21 cellular contexts compared by ENCODE assay signal in genomic region chr7:112951070-112951469, GRCh38.
A peak's percentile ranks its signal among the peaks of the same experiment; 100 is the strongest.
DNase-seq lines count a peak whose midpoint lies in the region; ATAC-seq, FAIRE-seq and TF ChIP-seq lines count a peak whose summit lies in the region.
"Had no signal": no experiment of that assay in that cellular context is flagged by ENCODE, and none has a peak within 500 bp of the region (broad histone marks: within the 10 kb centered on the region; RNA-seq: fewer than 3 reads in every experiment).

No MANE protein-coding gene starts in this region.

- TF ChIP-seq POLR2A in K562 (conservative IDR thresholded peaks at IDR 0.05) (no peak), sigmoid colon (IDR thresholded peaks at IDR 0.05) (no peak)

- POLR2A ChIA-PET in SK-N-SH (lab: Yijun Ruan, JAX) = no interaction called here
- POLR2A ChIA-PET in K562 (lab: Yijun Ruan, JAX) = interaction anchor here (1.1 kb wide), 1 partner anchor 11 kb away, joined by 4 read pairs; a partner anchor contains a TSS

- in situ Hi-C loops in K562 (cut with MboI) = no loop called here
- in situ Hi-C loops in mammary epithelial cell (cut with MboI; ENCODE audit: low sequenced_read_pairs in 2 of 2) = no loop called here

- H3K36me3 ChIP-seq in SK-N-SH (replicated peaks in 1 of 2; ENCODE audit: control insufficient read depth in 1 of 2, insufficient read depth in 2 of 2, low read length in 1 of 2) (no peaks in the 10 kb centered on the region), K562 (ENCODE audit: control insufficient read depth, insufficient read depth, low read length) (no peaks in the 10 kb centered on the region), sigmoid colon (no peaks in the 10 kb centered on the region), mammary epithelial cell (ENCODE audit: insufficient read depth, low read length) (no peaks in the 10 kb centered on the region)
- H3K36me3 ChIP-seq: BLaER1 treated with 17β-estradiol and CSF1 and Interleukin-3, amounts not matched to agents 10 nM and 100 nM had no signal

- TF ChIP-seq RAD21 in SK-N-SH (IDR thresholded peaks at IDR 0.05; ENCODE audit: low read length) (no peak), K562 (CRISPR knock-in tag; conservative IDR thresholded peaks at IDR 0.05 in 1 of 2, IDR thresholded peaks at IDR 0.05 in 1 of 2) (no peak)

- no peak for FAIRE-seq in K562 (lab: Jason Lieb, UNC)
- FAIRE-seq: A549, D721Med, G401.6, GM12892, GM18507 had no signal

- BruUV-seq in K562 (replicated peaks; lab: Mats Ljungman, UMichigan) (no TSS peak), mammary epithelial cell (replicated peaks; lab: Mats Ljungman, UMichigan) (no TSS peak)

- H4K20me1 ChIP-seq in SK-N-SH (ENCODE audit: insufficient read depth) (no peaks in the 10 kb centered on the region), K562 (replicated peaks; ENCODE audit: control insufficient read depth, insufficient read depth, low read length) (no peaks in the 10 kb centered on the region), mammary epithelial cell (ENCODE audit: insufficient read depth, low read length) (no peaks in the 10 kb centered on the region)
- H4K20me1 ChIP-seq: BLaER1 treated with 17β-estradiol and CSF1 and Interleukin-3, amounts not matched to agents 10 nM and 100 nM had no signal

- H3K27me3 ChIP-seq in SK-N-SH (ENCODE audit: insufficient read depth) (no peaks in the 10 kb centered on the region), K562 (ENCODE audit: control insufficient read depth in 2 of 2, insufficient read depth in 2 of 2, low read length in 2 of 2) (no peaks in the 10 kb centered on the region), sigmoid colon (no peaks in the 10 kb centered on the region), mammary epithelial cell (ENCODE audit: insufficient read depth, low read length) (no peaks in the 10 kb centered on the region)
- H3K27me3 ChIP-seq: BLaER1 treated with 17β-estradiol and CSF1 and Interleukin-3, amounts not matched to agents 10 nM and 100 nM had no signal

- no peak overlapping the region for H3K27ac ChIP-seq in SK-N-SH (ENCODE audit: low read depth in 2 of 2, low read length in 1 of 2)
- no peak overlapping the region for H3K27ac ChIP-seq in K562 (ENCODE audit: extremely low read depth, low read depth, low read length)
- H3K27ac ChIP-seq in sigmoid colon = no peak overlapping the region
- no peak overlapping the region for H3K27ac ChIP-seq in mammary epithelial cell (ENCODE audit: insufficient read depth, low read depth, low read length)
- H3K27ac ChIP-seq: 22Rv1; A549; BLaER1 treated with 17β-estradiol and CSF1 and Interleukin-3, amounts not matched to agents 10 nM and 100 nM; C4-2B had no signal

- H2AFZ ChIP-seq in SK-N-SH (ENCODE audit: low read depth) = no peak overlapping the region
- no peak overlapping the region for H2AFZ ChIP-seq in K562 (ENCODE audit: low read depth, low read length)
- H2AFZ ChIP-seq in mammary epithelial cell (ENCODE audit: low read depth, low read length) = no peak overlapping the region

- 31% methylated on average over 4 of the region's 4 CpGs for WGBS in SK-N-SH (ENCODE audit: low lambda C conversion rate)
- 4% methylated on average over 4 of the region's 4 CpGs for WGBS in K562 (ENCODE audit: insufficient coverage, low coverage, missing lambda C conversion rate)
- 82% methylated on average over 4 of the region's 4 CpGs for WGBS in sigmoid colon, 2 donors
- WGBS in mammary epithelial cell (ENCODE audit: low coverage, missing lambda C conversion rate) = 82% methylated on average over 4 of the region's 4 CpGs

- H3K4me3 ChIP-seq in SK-N-SH (ENCODE audit: low read depth in 2 of 2, low read length in 1 of 2) = no peak overlapping the region
- no peak overlapping the region for H3K4me3 ChIP-seq in K562
- H3K4me3 ChIP-seq in sigmoid colon = no peak overlapping the region
- H3K4me3 ChIP-seq in mammary epithelial cell (replicated peaks in 1 of 3; ENCODE audit: insufficient read depth in 1 of 3, low read depth in 2 of 3, low read length in 3 of 3) = no peak overlapping the region
- H3K4me3 ChIP-seq: A549; BLaER1 treated with 17β-estradiol and CSF1 and Interleukin-3, amounts not matched to agents 10 nM and 100 nM had no signal

- TF ChIP-seq CTCF in SK-N-SH (IDR thresholded peaks at IDR 0.05) (no peak), K562 (IDR thresholded peaks at IDR 0.05 in 2 of 3, conservative IDR thresholded peaks at IDR 0.05 in 1 of 3; ENCODE audit: insufficient read depth in 2 of 3, low read depth in 1 of 3, low read length in 3 of 3) (no peak), sigmoid colon (IDR thresholded peaks at IDR 0.05) (no peak), mammary epithelial cell (conservative IDR thresholded peaks at IDR 0.05 in 1 of 2, IDR thresholded peaks at IDR 0.05 in 1 of 2; ENCODE audit: extremely low read depth in 1 of 2, insufficient read depth in 1 of 2, low read depth in 1 of 2, low read length in 2 of 2) (no peak)

- no peaks in the 10 kb centered on the region for H3K9me1 ChIP-seq in K562 (ENCODE audit: control insufficient read depth, insufficient read depth, low read length)

- intact Hi-C loops in K562 (cut with micrococcal nuclease) = no loop called here
- intact Hi-C loops in sigmoid colon (cut with DNase I) = no loop called here
- intact Hi-C loops in mammary epithelial cell (cut with micrococcal nuclease) = no loop called here

- no peaks in the 10 kb centered on the region for H3F3A ChIP-seq in SK-N-SH (replicated peaks; ENCODE audit: insufficient read depth)

- H3K9me3 ChIP-seq in SK-N-SH (no peaks in the 10 kb centered on the region), K562 (replicated peaks; ENCODE audit: control insufficient read depth, insufficient read depth, low read depth, low read length) (no peaks in the 10 kb centered on the region), sigmoid colon (no peaks in the 10 kb centered on the region), mammary epithelial cell (replicated peaks; ENCODE audit: insufficient read depth, low read length) (no peaks in the 10 kb centered on the region)
- H3K9me3 ChIP-seq: A549; BLaER1 treated with 17β-estradiol and CSF1 and Interleukin-3, amounts not matched to agents 10 nM and 100 nM; Caco-2 had no signal

- H3K4me2 ChIP-seq in SK-N-SH = no peak overlapping the region
- H3K4me2 ChIP-seq in K562 (ENCODE audit: insufficient read depth, low read length) = no peak overlapping the region
- H3K4me2 ChIP-seq in mammary epithelial cell (ENCODE audit: insufficient read depth, low read depth, low read length) = no peak overlapping the region
- H3K4me2 ChIP-seq: A549; BLaER1 treated with 17β-estradiol and CSF1 and Interleukin-3, amounts not matched to agents 10 nM and 100 nM had no signal

- DNase-seq in SK-N-SH = peak; percentile 9
- DNase-seq in K562 (ENCODE audit: extremely low read depth in 1 of 4, low spot score in 3 of 4) = no peak
- DNase-seq in sigmoid colon = peak; percentile 14
- no peak for DNase-seq in mammary epithelial cell
- no peak for DNase-seq in NCI-H345 treated with DMSO at 0.1 percent for 48 hours (lab: John Stamatoyannopoulos, UW; ENCODE audit: unreplicated experiment)
- DNase-seq: AML-193; Caco-2; Calu3; CD4-positive, alpha-beta T cell; CD8-positive, alpha-beta T cell; DMS79 treated with DMSO at 0.1 percent for 48 hours; GF-D8 had no signal

- H3K9ac ChIP-seq in SK-N-SH = no peak overlapping the region
- H3K9ac ChIP-seq in K562 (ENCODE audit: insufficient read depth in 1 of 2, low read depth in 2 of 2, low read length in 2 of 2) = no peak overlapping the region
- no peak overlapping the region for H3K9ac ChIP-seq in mammary epithelial cell (ENCODE audit: insufficient read depth, low read length)
- H3K9ac ChIP-seq: BLaER1 treated with 17β-estradiol and CSF1 and Interleukin-3, amounts not matched to agents 10 nM and 100 nM had no signal

- H3K4me1 ChIP-seq in SK-N-SH (ENCODE audit: control insufficient read depth in 1 of 2, insufficient read depth in 2 of 2, low read depth in 1 of 2, low read length in 1 of 2) = peaks cover 0 to 2% of the 10 kb centered on the region in 2 experiments; a peak in 1 of 4 replicates
- no peaks in the 10 kb centered on the region for H3K4me1 ChIP-seq in K562 (replicated peaks in 1 of 2; ENCODE audit: control insufficient read depth in 2 of 2, insufficient read depth in 2 of 2, low read length in 2 of 2)
- H3K4me1 ChIP-seq in sigmoid colon = no peaks in the 10 kb centered on the region
- H3K4me1 ChIP-seq in mammary epithelial cell (ENCODE audit: insufficient read depth, low read length) = no peaks in the 10 kb centered on the region
- H3K4me1 ChIP-seq: A549; BLaER1 treated with 17β-estradiol and CSF1 and Interleukin-3, amounts not matched to agents 10 nM and 100 nM; Caco-2 had no signal

- no peaks in the 10 kb centered on the region; the same call in 1 of the 2 replicates for H3K9me2 ChIP-seq in SK-N-SH

- dilution Hi-C loops in mammary epithelial cell (cut with HindIII; ENCODE audit: low sequenced_read_pairs) = no loop called here

- no peak for ATAC-seq in SK-N-SH treated with all-trans-retinoic acid at 6 μM for 48 hours
- ATAC-seq in K562 = no peak
- ATAC-seq: A549; CD8-positive, alpha-beta T cell had no signal

- TF ChIP-seq EP300 in SK-N-SH (IDR thresholded peaks at IDR 0.05; ENCODE audit: borderline replicate concordance in 1 of 2, low read depth in 1 of 2, low read length in 1 of 2) (no peak), K562 (IDR thresholded peaks at IDR 0.05; ENCODE audit: low read length) (no peak), sigmoid colon (IDR thresholded peaks at IDR 0.05) (no peak)

- CTCF ChIA-PET in SK-N-SH (lab: Yijun Ruan, JAX) = interaction anchor here (0.6 to 2.2 kb wide), 3 partner anchors 11 to 14 kb away, joined by 3 to 8 read pairs (median 4); a partner anchor contains a TSS
- CTCF ChIA-PET in K562 (lab: Yijun Ruan, JAX; ENCODE audit: low intra/inter-chr PET ratio) = no interaction called here
- CTCF ChIA-PET in mammary epithelial cell (lab: Charles Lee; ENCODE audit: low non-redundant PET) = no interaction called here

- no peaks in the 10 kb centered on the region for H3K79me2 ChIP-seq in SK-N-SH (ENCODE audit: insufficient read depth)
- no peaks in the 10 kb centered on the region for H3K79me2 ChIP-seq in K562 (ENCODE audit: control insufficient read depth, insufficient read depth, low read length)
- H3K79me2 ChIP-seq in mammary epithelial cell (ENCODE audit: insufficient read depth, low read length) = no peaks in the 10 kb centered on the region

TF ChIP-seq in SK-N-SH, 30 proteins besides CTCF, POLR2A, EP300 and RAD21 (continues in another document):
- no peak for TF ChIP-seq FOSL2 (IDR thresholded peaks at IDR 0.05; ENCODE audit: borderline replicate concordance, low read depth)
- no peak for TF ChIP-seq CHD2 (IDR thresholded peaks at IDR 0.05; ENCODE audit: low read length, partially characterized antibody)

TF ChIP-seq in SK-N-SH treated with all-trans-retinoic acid at 6 μM for 48 hours, 23 proteins besides CTCF, POLR2A, EP300 and RAD21:
- TF ChIP-seq TCF4 (CRISPR knock-in tag; IDR thresholded peaks at IDR 0.05; ENCODE audit: borderline replicate concordance) = no peak

TF ChIP-seq in K562, 482 proteins besides CTCF, POLR2A, EP300 and RAD21 (continues in another document):
- peak; percentile 34 for TF ChIP-seq MEIS2 (IDR thresholded peaks at IDR 0.05; ENCODE audit: partially characterized antibody)
- no peak for TF ChIP-seq NR2C2 (CRISPR knock-in tag; IDR thresholded peaks at IDR 0.05)
- no peak for TF ChIP-seq NR2C2 (tag; IDR thresholded peaks at IDR 0.05)

Comparison
In these comparisons a context has a peak if more than half of its experiments do, and no peak if none do; other contexts are left out.
1. DNase-seq: peak in SK-N-SH (single experiment) and sigmoid colon (single experiment); none in K562 (0 of 4), mammary epithelial cell (single experiment) and NCI-H345 treated with DMSO at 0.1 percent for 48 hours (single experiment).
2. Of the 27 proteins assayed by ChIP-seq in both K562 and SK-N-SH: peak only in K562: none; only in SK-N-SH: GATA2; in both: none; in neither: 26.